18 cellular contexts compared by ENCODE assay signal in genomic region chr1:31768407-31768806, GRCh38. TPM values are rescaled to one million over a fixed set of nuclear protein-coding genes. Genes with fewer than 3 reads are reported as not detected.
"Had no signal": no experiment of that assay in that cellular context is flagged by ENCODE, and none has a peak within 500 bp of the region (broad histone marks: within the 10 kb centered on the region; RNA-seq: fewer than 3 reads in every experiment).

No MANE protein-coding gene starts in this region.

- H3K36me3 Mint-ChIP-seq: activated naive CD4-positive, alpha-beta T cell treated with anti-CD3 and anti-CD28 coated beads, Interleukin-2, amount 50 U/mL, for 24 hours; naive B cell had no signal

- H3K4me3 Mint-ChIP-seq: activated CD8-positive, alpha-beta memory T cell treated with anti-CD3 and anti-CD28 coated beads, Interleukin-2, amount 10 ng/mL, durations not matched to agents 7 days and 5 days; activated naive CD4-positive, alpha-beta T cell treated with anti-CD3 and anti-CD28 coated beads, Interleukin-2, amount 50 U/mL, for 24 hours; immature natural killer cell had no signal

- DNase-seq: activated CD8-positive, alpha-beta memory T cell treated with anti-CD3 and anti-CD28 coated beads, Interleukin-2, amount 10 ng/mL, durations not matched to agents 7 days and 5 days; activated effector memory CD4-positive, alpha-beta T cell treated with anti-CD3 and anti-CD28 coated beads, Interleukin-2, amount 50 U/mL, for 16 hours; dermis blood vessel endothelial cell; effector memory CD4-positive, alpha-beta T cell; esophagus squamous epithelium; immature natural killer cell; kidney glomerular epithelial cell; left ventricle myocardium superior; stimulated activated naive CD8-positive, alpha-beta T cell treated with anti-CD3 and anti-CD28 coated beads, Interleukin-15, Interleukin-2, amounts not matched to agents 100 U/mL and 50 U/mL, for 24 hours; T-helper 1 cell; T-helper 9 cell; transverse colon; uterus had no signal

- H3K27me3 Mint-ChIP-seq: activated naive CD4-positive, alpha-beta T cell treated with anti-CD3 and anti-CD28 coated beads, Interleukin-2, amount 50 U/mL, for 24 hours had no signal

- ATAC-seq: activated CD8-positive, alpha-beta memory T cell treated with anti-CD3 and anti-CD28 coated beads, Interleukin-2, amount 10 ng/mL, durations not matched to agents 7 days and 5 days; left ventricle myocardium superior; sciatic nerve had no signal

- H3K36me3 ChIP-seq: esophagus squamous epithelium, suprapubic skin, transverse colon, uterus had no signal

- H3K9me3 Mint-ChIP-seq: activated naive CD4-positive, alpha-beta T cell treated with anti-CD3 and anti-CD28 coated beads, Interleukin-2, amount 50 U/mL, for 24 hours; immature natural killer cell; naive B cell had no signal

- H3K9me3 ChIP-seq: esophagus squamous epithelium, suprapubic skin, transverse colon, uterus had no signal

- H3K27ac Mint-ChIP-seq: activated CD8-positive, alpha-beta memory T cell treated with anti-CD3 and anti-CD28 coated beads, Interleukin-2, amount 10 ng/mL, durations not matched to agents 7 days and 5 days; activated naive CD4-positive, alpha-beta T cell treated with anti-CD3 and anti-CD28 coated beads, Interleukin-2, amount 50 U/mL, for 24 hours; immature natural killer cell had no signal

- H3K27ac ChIP-seq: esophagus squamous epithelium, SK-N-MC, suprapubic skin, transverse colon, uterus had no signal

RNA-seq across cellular contexts. Expression of gene SPOCD1, which starts 47.4 kb away (rescaled TPM):
- total RNA-seq: activated CD8-positive, alpha-beta memory T cell treated with anti-CD3 and anti-CD28 coated beads, Interleukin-2, amount 10 ng/mL, durations not matched to agents 7 days and 5 days; left ventricle myocardium superior had no signal
